13 cellular contexts compared by ENCODE assay signal in the genomic region with DNA sequence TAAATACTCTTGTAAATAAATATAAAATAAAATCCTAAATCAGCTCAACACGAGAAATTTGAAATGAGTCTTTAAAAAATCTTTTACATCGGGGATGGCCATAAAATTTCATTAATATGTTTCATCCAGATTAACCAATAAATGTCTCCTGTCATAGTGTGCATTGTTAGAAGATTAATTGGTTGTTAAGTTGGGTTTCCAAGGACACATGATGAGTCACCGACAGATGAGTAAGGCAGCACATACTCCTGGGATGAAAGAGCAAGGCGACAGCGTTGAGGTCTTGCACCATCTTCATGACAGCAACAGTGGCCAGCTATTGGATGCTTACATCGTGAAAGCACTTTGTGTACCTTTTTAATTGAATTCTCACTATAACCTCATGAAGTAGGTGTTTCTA.
DNase-seq lines count a peak whose midpoint lies in the region; ATAC-seq and TF ChIP-seq lines count a peak whose summit lies in the region.
"Had no signal": no experiment of that assay in that cellular context is flagged by ENCODE, and none has a peak within 500 bp of the region (broad histone marks: within the 10 kb centered on the region; RNA-seq: fewer than 3 reads in every experiment).

No MANE protein-coding gene starts in this region.

- H3K36me3 ChIP-seq in smooth muscle cell (ENCODE audit: low read depth) = no peaks in the 10 kb centered on the region
- no peaks in the 10 kb centered on the region for H3K36me3 ChIP-seq in neural progenitor cell
- H3K36me3 ChIP-seq: heart right ventricle, neutrophil had no signal

- H3K4me3 ChIP-seq in smooth muscle cell (no peak overlapping the region), neural progenitor cell (no peak overlapping the region)
- H3K4me3 ChIP-seq: heart right ventricle had no signal

- no peak for TF ChIP-seq CTCF in smooth muscle cell (IDR thresholded peaks at IDR 0.05; ENCODE audit: borderline replicate concordance, insufficient read depth, poor library complexity, severe bottlenecking)
- no peak for TF ChIP-seq CTCF in neural progenitor cell (IDR thresholded peaks at IDR 0.05)

- no peak overlapping the region for H3K4me3 Mint-ChIP-seq in neural progenitor cell
- H3K4me3 Mint-ChIP-seq: activated naive CD4-positive, alpha-beta T cell treated with anti-CD3 and anti-CD28 coated beads, Interleukin-2, amount 50 U/mL, for 24 hours; CD4-positive, CD25-positive, alpha-beta regulatory T cell had no signal

- H3K27me3 Mint-ChIP-seq in neural progenitor cell (ENCODE audit: insufficient read depth, low read depth) = peaks cover 8% of the 10 kb centered on the region

- H3K9me3 Mint-ChIP-seq in activated naive CD4-positive, alpha-beta T cell treated with anti-CD3 and anti-CD28 coated beads, Interleukin-2, amount 50 U/mL, for 72 hours = no peaks in the 10 kb centered on the region
- no peaks in the 10 kb centered on the region for H3K9me3 Mint-ChIP-seq in neural progenitor cell
- H3K9me3 Mint-ChIP-seq: activated naive CD4-positive, alpha-beta T cell treated with anti-CD3 and anti-CD28 coated beads, Interleukin-2, amount 50 U/mL, for 24 hours had no signal

- H3K4me1 Mint-ChIP-seq in neural progenitor cell = no peaks in the 10 kb centered on the region
- H3K4me1 Mint-ChIP-seq: activated naive CD4-positive, alpha-beta T cell treated with anti-CD3 and anti-CD28 coated beads, Interleukin-2, amount 50 U/mL, for 24 hours; CD4-positive, CD25-positive, alpha-beta regulatory T cell had no signal

- H3K4me1 ChIP-seq in smooth muscle cell (ENCODE audit: low read depth) (no peaks in the 10 kb centered on the region), neural progenitor cell (peaks cover 4% of the 10 kb centered on the region)

- no peak for DNase-seq in activated naive CD4-positive, alpha-beta T cell treated with anti-CD3 and anti-CD28 coated beads, Interleukin-2, amount 50 U/mL, for 72 hours (ENCODE audit: low spot score in 2 of 2)
- DNase-seq in activated naive CD4-positive, alpha-beta T cell treated with Interleukin-2 at 50 U/mL for 16 hours = no peak
- DNase-seq in NCI-H774 (lab: John Stamatoyannopoulos, UW) = peak; percentile 4
- no peak for DNase-seq in smooth muscle cell (lab: John Stamatoyannopoulos, UW; ENCODE audit: unreplicated experiment)
- no peak for DNase-seq in NCI-H2171 (lab: John Stamatoyannopoulos, UW)
- DNase-seq in neural progenitor cell (ENCODE audit: low spot score) = no peak
- DNase-seq: CD4-positive, CD25-positive, alpha-beta regulatory T cell; heart right ventricle; NCI-H2029 had no signal

- H3K27ac Mint-ChIP-seq in activated naive CD4-positive, alpha-beta T cell treated with anti-CD3 and anti-CD28 coated beads, Interleukin-2, amount 50 U/mL, for 72 hours = no peak overlapping the region
- no peak overlapping the region for H3K27ac Mint-ChIP-seq in neural progenitor cell
- H3K27ac Mint-ChIP-seq: activated naive CD4-positive, alpha-beta T cell treated with anti-CD3 and anti-CD28 coated beads, Interleukin-2, amount 50 U/mL, for 24 hours; CD4-positive, CD25-positive, alpha-beta regulatory T cell had no signal

- no peaks in the 10 kb centered on the region for H3K79me2 ChIP-seq in smooth muscle cell (ENCODE audit: low read depth)
- H3K79me2 ChIP-seq in neural progenitor cell (ENCODE audit: low read depth) = no peaks in the 10 kb centered on the region

- H3K9ac ChIP-seq in smooth muscle cell (ENCODE audit: low read depth) = peak overlapping the region; percentile 86
- H3K9ac ChIP-seq in neural progenitor cell = no peak overlapping the region

- H3F3A ChIP-seq in smooth muscle cell (ENCODE audit: low read depth) = peaks cover 13% of the 10 kb centered on the region
- H3F3A ChIP-seq in neural progenitor cell (ENCODE audit: low read depth) = no peaks in the 10 kb centered on the region

- no peaks in the 10 kb centered on the region for H3K27me3 ChIP-seq in smooth muscle cell (ENCODE audit: low read depth)
- no peaks in the 10 kb centered on the region for H3K27me3 ChIP-seq in neural progenitor cell
- H3K27me3 ChIP-seq: heart right ventricle, neutrophil had no signal

- peak overlapping the region; percentile 97 for H3K27ac ChIP-seq in smooth muscle cell (ENCODE audit: low read depth)
- no peak overlapping the region for H3K27ac ChIP-seq in neural progenitor cell
- H3K27ac ChIP-seq: heart right ventricle, neutrophil had no signal

- H2AFZ ChIP-seq in smooth muscle cell (ENCODE audit: low read depth) (no peak overlapping the region), neural progenitor cell (replicated peaks) (no peak overlapping the region)

- H3K4me2 ChIP-seq in smooth muscle cell (peak overlapping the region; percentile 21), neural progenitor cell (no peak overlapping the region)

- peak; percentile 29 to 62 for ATAC-seq in activated naive CD4-positive, alpha-beta T cell treated with anti-CD3 and anti-CD28 coated beads, Interleukin-2, amount 50 U/mL, for 72 hours
- ATAC-seq in esophagus mucosa (peak; percentile 91), GM18511 (IDR thresholded peaks at IDR 0.05; ENCODE audit: unreplicated experiment) (no peak)
- ATAC-seq: heart right ventricle had no signal

- WGBS in smooth muscle cell (ENCODE audit: low lambda C conversion rate) = 34% methylated on average over 6 of the region's 6 CpGs

- H3K9me3 ChIP-seq in smooth muscle cell (replicated peaks; ENCODE audit: low read depth) (no peaks in the 10 kb centered on the region), neural progenitor cell (ENCODE audit: low read depth) (no peaks in the 10 kb centered on the region)
- H3K9me3 ChIP-seq: heart right ventricle, neutrophil had no signal

- no peaks in the 10 kb centered on the region for H4K20me1 ChIP-seq in smooth muscle cell (ENCODE audit: low read depth)
- H4K20me1 ChIP-seq in neural progenitor cell (ENCODE audit: low read depth) = no peaks in the 10 kb centered on the region

- H3K36me3 Mint-ChIP-seq in activated naive CD4-positive, alpha-beta T cell treated with anti-CD3 and anti-CD28 coated beads, Interleukin-2, amount 50 U/mL, for 72 hours = no peaks in the 10 kb centered on the region
- no peaks in the 10 kb centered on the region for H3K36me3 Mint-ChIP-seq in neural progenitor cell
- H3K36me3 Mint-ChIP-seq: activated naive CD4-positive, alpha-beta T cell treated with anti-CD3 and anti-CD28 coated beads, Interleukin-2, amount 50 U/mL, for 24 hours had no signal
